In the genomic region with DNA sequence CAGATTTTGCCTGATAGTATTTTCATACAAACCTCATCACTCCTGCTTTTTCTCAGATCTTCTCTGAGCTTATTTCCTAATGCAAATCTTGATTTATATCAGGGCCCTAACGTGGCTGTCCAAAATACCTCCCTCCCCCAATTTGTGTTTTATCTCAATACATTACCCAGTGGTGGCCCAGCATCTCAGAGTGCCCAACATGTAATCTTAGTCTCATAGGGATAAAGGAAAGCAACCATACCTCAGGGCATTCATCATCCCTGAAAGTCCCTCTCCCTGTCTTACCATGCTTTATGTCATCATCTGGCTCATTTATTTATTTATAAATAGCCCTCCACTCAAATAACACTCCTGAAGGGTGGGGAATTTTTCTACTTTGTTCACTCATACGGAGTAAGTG, we compare ENCODE assay signal across 24 cellular contexts.
DNase-seq lines count a peak whose midpoint lies in the region; ATAC-seq, FAIRE-seq and TF ChIP-seq lines count a peak whose summit lies in the region.
"Had no signal": no experiment of that assay in that cellular context is flagged by ENCODE, and none has a peak within 500 bp of the region (broad histone marks: within the 10 kb centered on the region; RNA-seq: fewer than 3 reads in every experiment).

No MANE protein-coding gene starts in this region.

- no peaks in the 10 kb centered on the region for H3K27me3 ChIP-seq in left ventricle myocardium inferior (ENCODE audit: low read depth)
- H3K27me3 ChIP-seq in adipocyte (replicated peaks; ENCODE audit: control insufficient read depth, insufficient read depth, low read length) = no peaks in the 10 kb centered on the region
- no peaks in the 10 kb centered on the region for H3K27me3 ChIP-seq in gastroesophageal sphincter
- H3K27me3 ChIP-seq: SJCRH30 had no signal

- no peak for TF ChIP-seq EP300 in gastroesophageal sphincter (IDR thresholded peaks at IDR 0.05)

- peak; percentile 44 for FAIRE-seq in urothelium cell line (lab: Jason Lieb, UNC)
- FAIRE-seq: GM19239 had no signal

- WGBS in gastroesophageal sphincter (ENCODE audit: low coverage in 1 of 2), 2 donors = 41 to 42% methylated on average over 2 of the region's 2 CpGs

- ATAC-seq in Right ventricle myocardium superior (ENCODE audit: poor library complexity) (peak; percentile 26), gastroesophageal sphincter (no peak), HG03135 (IDR thresholded peaks at IDR 0.05; ENCODE audit: unreplicated experiment) (no peak)
- ATAC-seq: CD8-positive, alpha-beta T cell; Panc1 had no signal

- intact Hi-C loops in Right ventricle myocardium superior (cut with DNase I) (no loop called here), left ventricle myocardium inferior (cut with micrococcal nuclease) (no loop called here)

- TF ChIP-seq CTCF in left ventricle myocardium inferior (IDR thresholded peaks at IDR 0.05; ENCODE audit: borderline replicate concordance) (no peak), gastroesophageal sphincter (IDR thresholded peaks at IDR 0.05) (no peak)

- TF ChIP-seq POLR2A in gastroesophageal sphincter (IDR thresholded peaks at IDR 0.05) = no peak

- H3K36me3 ChIP-seq in left ventricle myocardium inferior (no peaks in the 10 kb centered on the region), adipocyte (ENCODE audit: control insufficient read depth, insufficient read depth, low read length, severe bottlenecking) (no peaks in the 10 kb centered on the region), gastroesophageal sphincter (no peaks in the 10 kb centered on the region)
- H3K36me3 ChIP-seq: SJCRH30 had no signal

- H3K4me3 ChIP-seq in left ventricle myocardium inferior = no peak overlapping the region
- H3K4me3 ChIP-seq in adipocyte (ENCODE audit: low read length) = no peak overlapping the region
- H3K4me3 ChIP-seq in gastroesophageal sphincter = no peak overlapping the region
- H3K4me3 ChIP-seq: SJCRH30 had no signal

- DNase-seq in Right ventricle myocardium superior (no peak), left ventricle myocardium inferior (no peak), adipocyte (ENCODE audit: low read depth) (peak; percentile 3), urothelium cell line (ENCODE audit: low spot score) (no peak), NCI-H510A (lab: John Stamatoyannopoulos, UW) (no peak)
- no peak for DNase-seq in activated CD4-positive, CD25-positive, alpha-beta regulatory T cell treated with anti-CD3 and anti-CD28 coated beads, Interleukin-2, amount 50 U/mL, for 72 hours
- DNase-seq: 8988T; AML-193; C1 segment of cervical spinal cord; Calu3; CD8-positive, alpha-beta T cell; GF-D8; KBM-7; NCI-H1092 treated with DMSO at 0.1 percent for 48 hours; NCI-H146; NCI-H2227 treated with DMSO at 0.1 percent for 48 hours; NCI-H524; NCI-H774; NK-92 treated with Interleukin-12 subunit alpha and Interleukin-12 subunit beta, amount 100 ng/mL, for 24 hours; SJCRH30 had no signal

- H3K9me3 ChIP-seq in left ventricle myocardium inferior (replicated peaks) = peaks cover 17% of the 10 kb centered on the region
- peaks cover 9% of the 10 kb centered on the region for H3K9me3 ChIP-seq in adipocyte (ENCODE audit: control insufficient read depth, low read length)
- peaks cover 0 to 5% (median 0%) of the 10 kb centered on the region in 3 donors for H3K9me3 ChIP-seq in gastroesophageal sphincter

- no peak overlapping the region for H3K9ac ChIP-seq in adipocyte (ENCODE audit: low read length)

- H3K4me1 ChIP-seq in left ventricle myocardium inferior (peaks cover 77% of the 10 kb centered on the region), adipocyte (ENCODE audit: control insufficient read depth, insufficient read depth, low read length) (peaks cover 31% of the 10 kb centered on the region), gastroesophageal sphincter (peaks cover 0 to 37% (median 6%) of the 10 kb centered on the region in 3 donors)
- H3K4me1 ChIP-seq: SJCRH30 had no signal

- no peak overlapping the region for H3K27ac ChIP-seq in left ventricle myocardium inferior (replicated peaks)
- H3K27ac ChIP-seq in gastroesophageal sphincter = peak overlapping the region in 3 of 4 donors; percentile 9 to 39 (median 15)
- H3K27ac ChIP-seq: SJCRH30 had no signal
